ENCODE assay signal across 1 cellular context in genomic region chr15:59622289-59622688, GRCh38.
TF ChIP-seq lines count a peak whose summit lies in the region.

No MANE protein-coding gene starts in this region.

TF ChIP-seq in HepG2, 621 proteins besides CTCF, POLR2A, EP300 and RAD21 (continued from another document and continues in another):
- TF ChIP-seq, protein P1, sequence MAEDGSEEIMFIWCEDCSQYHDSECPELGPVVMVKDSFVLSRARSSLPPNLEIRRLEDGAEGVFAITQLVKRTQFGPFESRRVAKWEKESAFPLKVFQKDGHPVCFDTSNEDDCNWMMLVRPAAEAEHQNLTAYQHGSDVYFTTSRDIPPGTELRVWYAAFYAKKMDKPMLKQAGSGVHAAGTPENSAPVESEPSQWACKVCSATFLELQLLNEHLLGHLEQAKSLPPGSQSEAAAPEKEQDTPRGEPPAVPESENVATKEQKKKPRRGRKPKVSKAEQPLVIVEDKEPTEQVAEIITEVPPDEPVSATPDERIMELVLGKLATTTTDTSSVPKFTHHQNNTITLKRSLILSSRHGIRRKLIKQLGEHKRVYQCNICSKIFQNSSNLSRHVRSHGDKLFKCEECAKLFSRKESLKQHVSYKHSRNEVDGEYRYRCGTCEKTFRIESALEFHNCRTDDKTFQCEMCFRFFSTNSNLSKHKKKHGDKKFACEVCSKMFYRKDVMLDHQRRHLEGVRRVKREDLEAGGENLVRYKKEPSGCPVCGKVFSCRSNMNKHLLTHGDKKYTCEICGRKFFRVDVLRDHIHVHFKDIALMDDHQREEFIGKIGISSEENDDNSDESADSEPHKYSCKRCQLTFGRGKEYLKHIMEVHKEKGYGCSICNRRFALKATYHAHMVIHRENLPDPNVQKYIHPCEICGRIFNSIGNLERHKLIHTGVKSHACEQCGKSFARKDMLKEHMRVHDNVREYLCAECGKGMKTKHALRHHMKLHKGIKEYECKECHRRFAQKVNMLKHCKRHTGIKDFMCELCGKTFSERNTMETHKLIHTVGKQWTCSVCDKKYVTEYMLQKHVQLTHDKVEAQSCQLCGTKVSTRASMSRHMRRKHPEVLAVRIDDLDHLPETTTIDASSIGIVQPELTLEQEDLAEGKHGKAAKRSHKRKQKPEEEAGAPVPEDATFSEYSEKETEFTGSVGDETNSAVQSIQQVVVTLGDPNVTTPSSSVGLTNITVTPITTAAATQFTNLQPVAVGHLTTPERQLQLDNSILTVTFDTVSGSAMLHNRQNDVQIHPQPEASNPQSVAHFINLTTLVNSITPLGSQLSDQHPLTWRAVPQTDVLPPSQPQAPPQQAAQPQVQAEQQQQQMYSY (CRISPR knock-in tag; IDR thresholded peaks at IDR 0.05), result no peak
- TF ChIP-seq ZNF282 (IDR thresholded peaks at IDR 0.05; ENCODE audit: partially characterized antibody), result no peak
- 0 out of 2 replicates have a peak, but pooled peaks have one; percentile 28 for TF ChIP-seq PPARG (CRISPR knock-in tag; conservative IDR thresholded peaks at IDR 0.05)
- no peak for TF ChIP-seq ZNF891 (CRISPR knock-in tag; IDR thresholded peaks at IDR 0.05)
- TF ChIP-seq, protein P2, sequence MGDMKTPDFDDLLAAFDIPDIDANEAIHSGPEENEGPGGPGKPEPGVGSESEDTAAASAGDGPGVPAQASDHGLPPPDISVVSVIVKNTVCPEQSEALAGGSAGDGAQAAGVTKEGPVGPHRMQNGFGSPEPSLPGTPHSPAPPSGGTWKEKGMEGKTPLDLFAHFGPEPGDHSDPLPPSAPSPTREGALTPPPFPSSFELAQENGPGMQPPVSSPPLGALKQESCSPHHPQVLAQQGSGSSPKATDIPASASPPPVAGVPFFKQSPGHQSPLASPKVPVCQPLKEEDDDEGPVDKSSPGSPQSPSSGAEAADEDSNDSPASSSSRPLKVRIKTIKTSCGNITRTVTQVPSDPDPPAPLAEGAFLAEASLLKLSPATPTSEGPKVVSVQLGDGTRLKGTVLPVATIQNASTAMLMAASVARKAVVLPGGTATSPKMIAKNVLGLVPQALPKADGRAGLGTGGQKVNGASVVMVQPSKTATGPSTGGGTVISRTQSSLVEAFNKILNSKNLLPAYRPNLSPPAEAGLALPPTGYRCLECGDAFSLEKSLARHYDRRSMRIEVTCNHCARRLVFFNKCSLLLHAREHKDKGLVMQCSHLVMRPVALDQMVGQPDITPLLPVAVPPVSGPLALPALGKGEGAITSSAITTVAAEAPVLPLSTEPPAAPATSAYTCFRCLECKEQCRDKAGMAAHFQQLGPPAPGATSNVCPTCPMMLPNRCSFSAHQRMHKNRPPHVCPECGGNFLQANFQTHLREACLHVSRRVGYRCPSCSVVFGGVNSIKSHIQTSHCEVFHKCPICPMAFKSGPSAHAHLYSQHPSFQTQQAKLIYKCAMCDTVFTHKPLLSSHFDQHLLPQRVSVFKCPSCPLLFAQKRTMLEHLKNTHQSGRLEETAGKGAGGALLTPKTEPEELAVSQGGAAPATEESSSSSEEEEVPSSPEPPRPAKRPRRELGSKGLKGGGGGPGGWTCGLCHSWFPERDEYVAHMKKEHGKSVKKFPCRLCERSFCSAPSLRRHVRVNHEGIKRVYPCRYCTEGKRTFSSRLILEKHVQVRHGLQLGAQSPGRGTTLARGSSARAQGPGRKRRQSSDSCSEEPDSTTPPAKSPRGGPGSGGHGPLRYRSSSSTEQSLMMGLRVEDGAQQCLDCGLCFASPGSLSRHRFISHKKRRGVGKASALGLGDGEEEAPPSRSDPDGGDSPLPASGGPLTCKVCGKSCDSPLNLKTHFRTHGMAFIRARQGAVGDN (CRISPR knock-in tag; IDR thresholded peaks at IDR 0.05), result no peak
- 0 out of 2 replicates have a peak, but pooled peaks have one; percentile 42 for TF ChIP-seq SMAD3 (CRISPR knock-in tag; IDR thresholded peaks at IDR 0.05)
- no peak for TF ChIP-seq ZNF605 (CRISPR knock-in tag; IDR thresholded peaks at IDR 0.05)
- TF ChIP-seq KDM2A (CRISPR knock-in tag; IDR thresholded peaks at IDR 0.05; ENCODE audit: borderline replicate concordance, low read depth), result 0 out of 2 replicates have a peak, but pooled peaks have one; percentile 36
- 0 out of 2 replicates have a peak, but pooled peaks have one; percentile 20 for TF ChIP-seq ZSCAN9 (CRISPR knock-in tag; IDR thresholded peaks at IDR 0.05; ENCODE audit: borderline replicate concordance)
- no peak for TF ChIP-seq ESRRA (CRISPR knock-in tag; IDR thresholded peaks at IDR 0.05; ENCODE audit: low read depth)
- peak; percentile 25; the same call in 1 of the 2 replicates for TF ChIP-seq ETV5 (CRISPR knock-in tag; IDR thresholded peaks at IDR 0.05; ENCODE audit: borderline replicate concordance)
- no peak for TF ChIP-seq CBFB (CRISPR knock-in tag; IDR thresholded peaks at IDR 0.05)
- TF ChIP-seq, protein P3, sequence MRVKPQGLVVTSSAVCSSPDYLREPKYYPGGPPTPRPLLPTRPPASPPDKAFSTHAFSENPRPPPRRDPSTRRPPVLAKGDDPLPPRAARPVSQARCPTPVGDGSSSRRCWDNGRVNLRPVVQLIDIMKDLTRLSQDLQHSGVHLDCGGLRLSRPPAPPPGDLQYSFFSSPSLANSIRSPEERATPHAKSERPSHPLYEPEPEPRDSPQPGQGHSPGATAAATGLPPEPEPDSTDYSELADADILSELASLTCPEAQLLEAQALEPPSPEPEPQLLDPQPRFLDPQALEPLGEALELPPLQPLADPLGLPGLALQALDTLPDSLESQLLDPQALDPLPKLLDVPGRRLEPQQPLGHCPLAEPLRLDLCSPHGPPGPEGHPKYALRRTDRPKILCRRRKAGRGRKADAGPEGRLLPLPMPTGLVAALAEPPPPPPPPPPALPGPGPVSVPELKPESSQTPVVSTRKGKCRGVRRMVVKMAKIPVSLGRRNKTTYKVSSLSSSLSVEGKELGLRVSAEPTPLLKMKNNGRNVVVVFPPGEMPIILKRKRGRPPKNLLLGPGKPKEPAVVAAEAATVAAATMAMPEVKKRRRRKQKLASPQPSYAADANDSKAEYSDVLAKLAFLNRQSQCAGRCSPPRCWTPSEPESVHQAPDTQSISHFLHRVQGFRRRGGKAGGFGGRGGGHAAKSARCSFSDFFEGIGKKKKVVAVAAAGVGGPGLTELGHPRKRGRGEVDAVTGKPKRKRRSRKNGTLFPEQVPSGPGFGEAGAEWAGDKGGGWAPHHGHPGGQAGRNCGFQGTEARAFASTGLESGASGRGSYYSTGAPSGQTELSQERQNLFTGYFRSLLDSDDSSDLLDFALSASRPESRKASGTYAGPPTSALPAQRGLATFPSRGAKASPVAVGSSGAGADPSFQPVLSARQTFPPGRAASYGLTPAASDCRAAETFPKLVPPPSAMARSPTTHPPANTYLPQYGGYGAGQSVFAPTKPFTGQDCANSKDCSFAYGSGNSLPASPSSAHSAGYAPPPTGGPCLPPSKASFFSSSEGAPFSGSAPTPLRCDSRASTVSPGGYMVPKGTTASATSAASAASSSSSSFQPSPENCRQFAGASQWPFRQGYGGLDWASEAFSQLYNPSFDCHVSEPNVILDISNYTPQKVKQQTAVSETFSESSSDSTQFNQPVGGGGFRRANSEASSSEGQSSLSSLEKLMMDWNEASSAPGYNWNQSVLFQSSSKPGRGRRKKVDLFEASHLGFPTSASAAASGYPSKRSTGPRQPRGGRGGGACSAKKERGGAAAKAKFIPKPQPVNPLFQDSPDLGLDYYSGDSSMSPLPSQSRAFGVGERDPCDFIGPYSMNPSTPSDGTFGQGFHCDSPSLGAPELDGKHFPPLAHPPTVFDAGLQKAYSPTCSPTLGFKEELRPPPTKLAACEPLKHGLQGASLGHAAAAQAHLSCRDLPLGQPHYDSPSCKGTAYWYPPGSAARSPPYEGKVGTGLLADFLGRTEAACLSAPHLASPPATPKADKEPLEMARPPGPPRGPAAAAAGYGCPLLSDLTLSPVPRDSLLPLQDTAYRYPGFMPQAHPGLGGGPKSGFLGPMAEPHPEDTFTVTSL (CRISPR knock-in tag; IDR thresholded peaks at IDR 0.05; ENCODE audit: borderline replicate concordance), result no peak
- 0 out of 2 replicates have a peak, but pooled peaks have one; percentile 37 for TF ChIP-seq HOMEZ (CRISPR knock-in tag; IDR thresholded peaks at IDR 0.05; ENCODE audit: low read depth)
- no peak for TF ChIP-seq NR2F6 (IDR thresholded peaks at IDR 0.05)
- peak; percentile 32; the same call in 1 of the 2 replicates for TF ChIP-seq NR2F6 (CRISPR knock-in tag; IDR thresholded peaks at IDR 0.05)
- TF ChIP-seq ZNF678 (CRISPR knock-in tag; IDR thresholded peaks at IDR 0.05), result no peak
- TF ChIP-seq ATAD3A (CRISPR knock-in tag; IDR thresholded peaks at IDR 0.05), result no peak
- no peak for TF ChIP-seq NAIF1 (CRISPR knock-in tag; IDR thresholded peaks at IDR 0.05; ENCODE audit: borderline replicate concordance)
- TF ChIP-seq ZNF407 (CRISPR knock-in tag; IDR thresholded peaks at IDR 0.05; ENCODE audit: not compliant biosample characterization), result no peak
- TF ChIP-seq RBM39 (IDR thresholded peaks at IDR 0.05; ENCODE audit: low read depth, low read length, poor library complexity, severe bottlenecking), result no peak
- no peak for TF ChIP-seq FOXJ3 (CRISPR knock-in tag; IDR thresholded peaks at IDR 0.05; ENCODE audit: borderline replicate concordance)
- TF ChIP-seq, protein P4, sequence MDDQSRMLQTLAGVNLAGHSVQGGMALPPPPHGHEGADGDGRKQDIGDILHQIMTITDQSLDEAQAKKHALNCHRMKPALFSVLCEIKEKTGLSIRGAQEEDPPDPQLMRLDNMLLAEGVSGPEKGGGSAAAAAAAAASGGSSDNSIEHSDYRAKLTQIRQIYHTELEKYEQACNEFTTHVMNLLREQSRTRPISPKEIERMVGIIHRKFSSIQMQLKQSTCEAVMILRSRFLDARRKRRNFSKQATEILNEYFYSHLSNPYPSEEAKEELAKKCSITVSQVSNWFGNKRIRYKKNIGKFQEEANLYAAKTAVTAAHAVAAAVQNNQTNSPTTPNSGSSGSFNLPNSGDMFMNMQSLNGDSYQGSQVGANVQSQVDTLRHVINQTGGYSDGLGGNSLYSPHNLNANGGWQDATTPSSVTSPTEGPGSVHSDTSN (CRISPR knock-in tag; IDR thresholded peaks at IDR 0.05; ENCODE audit: borderline replicate concordance), result no peak
- TF ChIP-seq ZNF670 (CRISPR knock-in tag; IDR thresholded peaks at IDR 0.05; ENCODE audit: borderline replicate concordance), result no peak
- TF ChIP-seq SOX6 (IDR thresholded peaks at IDR 0.05), result no peak
- TF ChIP-seq SOX6 (CRISPR knock-in tag; IDR thresholded peaks at IDR 0.05), result no peak; the same call in 1 of the 2 replicates
- no peak for TF ChIP-seq ZNF484 (CRISPR knock-in tag; IDR thresholded peaks at IDR 0.05; ENCODE audit: borderline replicate concordance, low read depth)
- TF ChIP-seq ELK4 (CRISPR knock-in tag; IDR thresholded peaks at IDR 0.05; ENCODE audit: borderline replicate concordance), result no peak
